ENCODE assay signal across 8 cellular contexts in the genomic region with DNA sequence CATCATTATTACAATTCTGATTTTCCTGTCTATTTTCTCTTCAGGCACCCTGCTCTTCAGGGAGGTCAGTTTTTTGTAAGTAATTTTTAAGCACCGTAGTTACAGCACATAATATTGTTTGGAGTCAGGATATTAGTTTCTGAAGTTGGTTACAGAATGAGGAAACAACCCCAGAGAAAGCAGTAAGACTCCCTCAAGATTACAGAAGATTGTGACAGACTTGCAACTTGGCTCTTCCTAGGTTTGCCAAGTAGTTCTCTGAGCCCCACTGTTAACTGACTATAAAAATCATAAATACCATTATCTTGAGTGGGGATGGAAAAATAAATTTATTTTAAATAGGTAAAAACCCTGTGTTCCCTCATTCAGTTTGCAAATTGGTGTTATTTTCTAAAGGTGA. TPM values are rescaled to one million over a fixed set of nuclear protein-coding genes. Genes with fewer than 3 reads are reported as not detected.
DNase-seq lines count a peak whose midpoint lies in the region; ATAC-seq and TF ChIP-seq lines count a peak whose summit lies in the region.

No MANE protein-coding gene starts in this region.

- no peak for ATAC-seq in HG03469 (IDR thresholded peaks at IDR 0.05; ENCODE audit: unreplicated experiment)
- no peak for ATAC-seq in HG03520 (IDR thresholded peaks at IDR 0.05; ENCODE audit: unreplicated experiment)
- ATAC-seq in omental fat pad (ENCODE audit: low FRiP score), result no peak

- H3K27ac ChIP-seq in mucosa of rectum (ENCODE audit: low read depth in 2 of 2, low read length in 2 of 2), result no peak overlapping the region

- H3K36me3 ChIP-seq in mucosa of rectum (ENCODE audit: control insufficient read depth in 2 of 2, insufficient read depth in 2 of 2, low read length in 2 of 2), result no peaks in the 10 kb centered on the region

- no peaks in the 10 kb centered on the region for H3K9me3 ChIP-seq in mucosa of rectum (ENCODE audit: control insufficient read depth in 2 of 2, low read length in 2 of 2)

- no peaks in the 10 kb centered on the region for H3K27me3 Mint-ChIP-seq in MCF 10A (ENCODE audit: insufficient read depth, unreplicated experiment)

- H3K9me3 Mint-ChIP-seq in MCF 10A (ENCODE audit: unreplicated experiment), result no peaks in the 10 kb centered on the region

- peak overlapping the region in 1 of 2 donors; percentile 87 for H3K9ac ChIP-seq in mucosa of rectum (ENCODE audit: low read depth in 1 of 2, low read length in 2 of 2)

- peaks cover 34% of the 10 kb centered on the region for H3K4me1 Mint-ChIP-seq in MCF 10A (ENCODE audit: insufficient read depth, unreplicated experiment)

- intact Hi-C loops in MCF 10A (cut with micrococcal nuclease), result loop anchor here (2.0 kb wide), 1 partner anchor 167 kb away; a partner anchor contains a TSS

- BruUV-seq in MCF 10A (replicated peaks; lab: Mats Ljungman, UMichigan), result no TSS peak

- H3K27ac Mint-ChIP-seq in MCF 10A (ENCODE audit: low read depth, unreplicated experiment), result peak overlapping the region; percentile 91

- peaks cover 6% of the 10 kb centered on the region for H3K36me3 Mint-ChIP-seq in MCF 10A (ENCODE audit: insufficient read depth, unreplicated experiment)

- CTCF ChIA-PET in MCF 10A (lab: Yijun Ruan, JAX), result interaction anchor here (0.8 to 1.5 kb wide), 4 partner anchors 26 to 192 kb away, joined by 3 to 6 read pairs (median 4); no protein-coding TSS in a partner anchor

- TF ChIP-seq CTCF in AG10803 (conservative IDR thresholded peaks at IDR 0.05; ENCODE audit: low read length), result no peak
- TF ChIP-seq CTCF in MCF 10A (IDR thresholded peaks at IDR 0.05; ENCODE audit: unreplicated experiment), result no peak
- TF ChIP-seq CTCF in omental fat pad (IDR thresholded peaks at IDR 0.05), result no peak

- H3K27me3 ChIP-seq in mucosa of rectum (ENCODE audit: control insufficient read depth in 2 of 2, insufficient read depth in 2 of 2, low read length in 2 of 2), result no peaks in the 10 kb centered on the region

- H3K4me3 Mint-ChIP-seq in MCF 10A (ENCODE audit: unreplicated experiment), result peak overlapping the region; percentile 91

- H3K4me3 ChIP-seq in AG10803 (ENCODE audit: low read length), result peak overlapping the region; percentile 99
- H3K4me3 ChIP-seq in mucosa of rectum (ENCODE audit: low read length in 2 of 2), result peak overlapping the region; percentile 98 to 99

- peaks cover 15 to 17% of the 10 kb centered on the region in 2 donors for H3K4me1 ChIP-seq in mucosa of rectum (ENCODE audit: control insufficient read depth in 2 of 2, insufficient read depth in 2 of 2, low read length in 2 of 2)

- DNase-seq in AG10803 (ENCODE audit: low read depth), result peak; percentile 62
- peak; percentile 8 to 16 for DNase-seq in Kasumi-1 (lab: John Stamatoyannopoulos, UW)
- no peak for DNase-seq in MCF 10A (ENCODE audit: unreplicated experiment)
- no peak for DNase-seq in NCI-H128 (lab: John Stamatoyannopoulos, UW; ENCODE audit: unreplicated experiment)
- no peak for DNase-seq in omental fat pad (ENCODE audit: low spot score)

- POLR2A ChIA-PET in MCF 10A (lab: Yijun Ruan, JAX), result interaction anchor here (0.5 to 1.9 kb wide), 9 partner anchors 9 to 218 kb away, joined by 3 to 14 read pairs (median 3); a partner anchor contains a TSS

RNA-seq across cellular contexts. Expression of a gene that starts 1.0 kb away (rescaled TPM):
- 90.6 and 92.1 TPM in 2 replicates for total RNA-seq in MCF 10A (2022)
- 10 to 100 TPM; 45.3 to 63.2 (median 50.4) TPM for total RNA-seq in omental fat pad

Comparison
In these comparisons a context has a peak if more than half of its experiments do, and no peak if none do; other contexts are left out.
1. DNase-seq: peak in AG10803 (single experiment) and Kasumi-1 (2 of 2); none in MCF 10A (single experiment), NCI-H128 (single experiment) and omental fat pad (single experiment).